20 cellular contexts compared by ENCODE assay signal in the genomic region with DNA sequence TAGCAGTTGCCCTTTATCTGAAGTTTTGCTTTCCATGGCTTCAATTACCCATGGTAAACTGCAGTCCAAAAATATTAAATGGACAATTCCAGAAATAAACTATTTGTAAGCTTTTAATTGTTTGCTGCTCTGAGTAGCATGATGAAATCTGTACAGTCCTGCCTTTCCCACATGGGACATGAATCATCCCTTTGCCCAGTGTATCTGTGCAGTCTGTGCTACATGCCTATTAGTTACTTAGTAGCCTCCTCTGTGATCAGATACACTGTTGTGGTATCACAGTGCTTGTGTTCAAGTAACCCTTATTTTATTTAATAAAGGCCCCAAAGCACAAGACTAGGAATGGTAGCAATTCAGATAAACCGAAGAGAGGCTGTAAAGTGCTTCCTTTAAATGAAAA.
DNase-seq lines count a peak whose midpoint lies in the region; ATAC-seq, FAIRE-seq and TF ChIP-seq lines count a peak whose summit lies in the region.
"Had no signal": no experiment of that assay in that cellular context is flagged by ENCODE, and none has a peak within 500 bp of the region (broad histone marks: within the 10 kb centered on the region; RNA-seq: fewer than 3 reads in every experiment).

No MANE protein-coding gene starts in this region.

- 60 to 74% (median 70%) methylated on average over 1 of the region's 1 CpG for WGBS in psoas muscle, 3 donors

- H3K9me3 ChIP-seq in keratinocyte (ENCODE audit: control insufficient read depth, low read depth, low read length) (no peaks in the 10 kb centered on the region), psoas muscle (no peaks in the 10 kb centered on the region)

- H2AFZ ChIP-seq in keratinocyte (ENCODE audit: control insufficient read depth, low read length): peak overlapping the region; percentile 57

- TF ChIP-seq CTCF in keratinocyte (optimal IDR thresholded peaks at IDR 0.05 in 1 of 3, IDR thresholded peaks at IDR 0.05 in 1 of 3, conservative IDR thresholded peaks at IDR 0.05 in 1 of 3; ENCODE audit: extremely low read depth in 1 of 3, insufficient read depth in 2 of 3, low read length in 3 of 3) (no peak), psoas muscle (IDR thresholded peaks at IDR 0.05) (no peak)

- DNase-seq in AG08395 (ENCODE audit: low spot score) (peak; percentile 61), M059J (ENCODE audit: low read depth) (peak; percentile 53), dedifferentiated amniotic fluid mesenchymal stem cell (ENCODE audit: extremely low spot score) (peak; percentile 72), keratinocyte (ENCODE audit: low read depth, low spot score) (no peak), psoas muscle (no peak), NCI-H1436 treated with DMSO at 0.1 percent for 48 hours (lab: John Stamatoyannopoulos, UW) (no peak), OCI-M2 (lab: John Stamatoyannopoulos, UW; ENCODE audit: unreplicated experiment) (no peak)
- no peak for DNase-seq in activated CD4-positive, alpha-beta T cell treated with anti-CD3 and anti-CD28 coated beads, Interleukin-2, amount 50 U/mL, for 48 hours
- DNase-seq: ACHN; activated CD8-positive, alpha-beta memory T cell treated with anti-CD3 and anti-CD28 coated beads, Interleukin-2, amount 10 ng/mL, durations not matched to agents 7 days and 5 days; activated gamma-delta T cell treated with Interleukin-2 at 50 U/mL for 16 hours; CD8-positive, alpha-beta memory T cell; EL; foreskin melanocyte; natural killer cell; NCI-H1105 treated with DMSO at 0.1 percent for 48 hours; NCI-H226; retina; Right ventricle myocardium superior; substantia nigra had no signal

- no peak overlapping the region for H3K4me3 ChIP-seq in keratinocyte (ENCODE audit: control insufficient read depth in 2 of 3, extremely low read depth in 1 of 3, insufficient read depth in 2 of 3, low read depth in 1 of 3, low read length in 3 of 3)
- no peak overlapping the region for H3K4me3 ChIP-seq in psoas muscle

- dilution Hi-C loops in keratinocyte (cut with MboI; ENCODE audit: extremely low pct_ligation_motif_present, low sequenced_read_pairs): no loop called here

- H3K9me1 ChIP-seq in keratinocyte (ENCODE audit: control insufficient read depth, extremely low read depth, insufficient read depth, low read length): no peaks in the 10 kb centered on the region

- H3K4me2 ChIP-seq in keratinocyte (ENCODE audit: control insufficient read depth, extremely low read depth, insufficient read depth, low read depth, low read length): peak overlapping the region; percentile 45

- H4K20me1 ChIP-seq in keratinocyte (ENCODE audit: control insufficient read depth, extremely low read depth, insufficient read depth, low read length): no peaks in the 10 kb centered on the region

- H3K27ac ChIP-seq in keratinocyte (ENCODE audit: control insufficient read depth, insufficient read depth, low read length): peak overlapping the region; percentile 45
- H3K27ac ChIP-seq in psoas muscle: no peak overlapping the region

- no peak for ATAC-seq in psoas muscle
- ATAC-seq: activated CD8-positive, alpha-beta memory T cell treated with anti-CD3 and anti-CD28 coated beads, Interleukin-2, amount 10 ng/mL, durations not matched to agents 7 days and 5 days; natural killer cell had no signal

- no peak overlapping the region for H3K9ac ChIP-seq in keratinocyte (ENCODE audit: control insufficient read depth, extremely low read depth, insufficient read depth, low read length)

- no peaks in the 10 kb centered on the region for H3K27me3 ChIP-seq in keratinocyte (ENCODE audit: control insufficient read depth, extremely low read depth, insufficient read depth, low read length)
- H3K27me3 ChIP-seq in psoas muscle (ENCODE audit: insufficient read depth in 3 of 3, low read length in 2 of 3): no peaks in the 10 kb centered on the region

- no peaks in the 10 kb centered on the region for H3K79me2 ChIP-seq in keratinocyte (ENCODE audit: control insufficient read depth, insufficient read depth, low read length)

- no peaks in the 10 kb centered on the region for H3K36me3 ChIP-seq in keratinocyte (ENCODE audit: control insufficient read depth in 2 of 2, extremely low read depth in 1 of 2, insufficient read depth in 2 of 2, low read length in 2 of 2)
- H3K36me3 ChIP-seq in psoas muscle (ENCODE audit: insufficient read depth in 1 of 2, low read depth in 1 of 2): no peaks in the 10 kb centered on the region

- intact Hi-C loops in psoas muscle (cut with DNase I): loop anchor here in 1 of 2 donors (10.0 kb wide), 1 partner anchor 60 kb away; no protein-coding TSS in a partner anchor

- FAIRE-seq in keratinocyte (lab: Jason Lieb, UNC): peak; percentile 97

- peaks cover 26% of the 10 kb centered on the region for H3K4me1 ChIP-seq in keratinocyte (ENCODE audit: control insufficient read depth, extremely low read depth, insufficient read depth, low read length)
- no peaks in the 10 kb centered on the region for H3K4me1 ChIP-seq in psoas muscle

Comparison
In these comparisons a context has a peak if more than half of its experiments do, and no peak if none do; other contexts are left out.
1. DNase-seq: peak in AG08395 (single experiment), M059J (single experiment) and dedifferentiated amniotic fluid mesenchymal stem cell (single experiment); none in keratinocyte (single experiment), activated CD4-positive, alpha-beta T cell treated with anti-CD3 and anti-CD28 coated beads, Interleukin-2, amount 50 U/mL, for 48 hours (0 of 2), psoas muscle (0 of 2), NCI-H1436 treated with DMSO at 0.1 percent for 48 hours (single experiment) and OCI-M2 (single experiment).